Comparison of ENCODE assay signal across 10 cellular contexts in the genomic region with DNA sequence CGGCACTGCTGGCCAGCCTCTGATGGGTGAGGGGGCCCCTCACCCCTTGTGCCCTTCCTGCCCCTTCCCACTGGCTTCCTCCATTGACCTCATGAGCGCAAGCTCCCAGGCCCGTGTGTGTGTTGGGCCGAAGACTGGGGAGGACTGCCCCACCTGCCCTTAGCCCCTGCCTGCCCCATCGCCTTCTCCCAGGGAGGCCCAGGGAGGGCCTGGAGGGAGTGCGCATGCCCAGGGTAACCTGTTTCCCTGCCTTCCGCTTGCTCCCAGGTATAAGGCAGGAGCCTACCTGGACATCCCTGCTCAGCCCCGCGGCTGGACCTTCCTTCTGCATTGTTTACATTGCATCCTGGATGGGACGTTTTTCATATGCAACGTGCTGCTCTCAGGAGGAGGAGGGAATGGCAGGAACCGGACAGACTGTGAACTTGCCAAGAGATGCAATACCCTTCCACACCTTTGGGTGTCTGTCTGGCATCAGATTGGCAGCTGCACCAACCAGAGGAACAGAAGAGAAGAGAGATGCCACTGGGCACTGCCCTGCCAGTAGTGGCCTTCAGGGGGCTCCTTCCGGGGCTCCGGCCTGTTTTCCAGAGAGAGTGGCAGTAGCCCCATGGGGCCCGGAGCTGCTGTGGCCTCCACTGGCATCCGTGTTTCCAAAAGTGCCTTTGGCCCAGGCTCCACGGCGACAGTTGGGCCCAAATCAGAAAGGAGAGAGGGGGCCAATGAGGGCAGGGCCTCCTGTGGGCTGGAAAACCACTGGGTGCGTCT. TPM values are rescaled to one million over a fixed set of nuclear protein-coding genes. Genes with fewer than 3 reads are reported as not detected.
DNase-seq lines count a peak whose midpoint lies in the region; ATAC-seq, FAIRE-seq and TF ChIP-seq lines count a peak whose summit lies in the region.
"Had no signal": no experiment of that assay in that cellular context is flagged by ENCODE, and none has a peak within 500 bp of the region (broad histone marks: within the 10 kb centered on the region; RNA-seq: fewer than 3 reads in every experiment).

No MANE protein-coding gene starts in this region.

- TF ChIP-seq CTCF in A549 (IDR thresholded peaks at IDR 0.05): peak; percentile 58
- TF ChIP-seq CTCF in GM12865 (IDR thresholded peaks at IDR 0.05; ENCODE audit: insufficient read depth, low read depth, low read length, missing control alignments): peak; percentile 15
- peak in 1 of 2 donors; percentile 52 for TF ChIP-seq CTCF in right atrium auricular region (IDR thresholded peaks at IDR 0.05)

- ATAC-seq in A549 (peak; percentile 67 to 86), GM19328 (IDR thresholded peaks at IDR 0.05; ENCODE audit: unreplicated experiment) (no peak), HG03025 (IDR thresholded peaks at IDR 0.05; ENCODE audit: low FRiP score, unreplicated experiment) (no peak)

- POLR2A ChIA-PET in A549 (lab: Yijun Ruan, JAX): no interaction called here

- 62% methylated on average over 12 of the region's 19 CpGs for WGBS in A549 (ENCODE audit: missing lambda C conversion rate)

- DNase-seq in A549 (ENCODE audit: low read depth in 1 of 2, low spot score in 1 of 2): peak; percentile 85 to 92
- DNase-seq in GM12865 (ENCODE audit: low read depth): peak; percentile 37
- DNase-seq in SW 1271 (lab: John Stamatoyannopoulos, UW): peak; percentile 41 to 70
- no peak for DNase-seq in right atrium auricular region (ENCODE audit: low spot score)
- no peak for DNase-seq in GOT3 (lab: John Stamatoyannopoulos, UW)
- DNase-seq in GM12892 (ENCODE audit: insufficient read length): no peak
- DNase-seq: naive B cell had no signal

- peak overlapping the region; percentile 32 for H3K4me2 ChIP-seq in A549

- no peaks in the 10 kb centered on the region for H3K9me3 ChIP-seq in A549
- no peaks in the 10 kb centered on the region for H3K9me3 ChIP-seq in right atrium auricular region

- H3K36me3 ChIP-seq in right atrium auricular region: no peaks in the 10 kb centered on the region

- no peak for TF ChIP-seq EP300 in A549 (IDR thresholded peaks at IDR 0.05)

- H3K27ac ChIP-seq in A549 (peak overlapping the region; percentile 32 to 59; a peak in 4 of 6 replicates), right atrium auricular region (peak overlapping the region; percentile 80 to 90)

- H3K4me3 ChIP-seq in A549: no peak overlapping the region
- H3K4me3 ChIP-seq in GM12865 (ENCODE audit: low read depth, low read length): no peak overlapping the region
- peak overlapping the region; percentile 0 to 7 for H3K4me3 ChIP-seq in right atrium auricular region

- TF ChIP-seq RAD21 in A549 (conservative IDR thresholded peaks at IDR 0.05 in 1 of 2, IDR thresholded peaks at IDR 0.05 in 1 of 2): peak; percentile 67 to 78

- H3K4me1 ChIP-seq in A549 (peaks cover 22% of the 10 kb centered on the region), right atrium auricular region (peaks cover 0 to 78% of the 10 kb centered on the region in 2 donors)

- TF ChIP-seq POLR2A in A549 (IDR thresholded peaks at IDR 0.05; ENCODE audit: low read length) (no peak), GM12892 (IDR thresholded peaks at IDR 0.05; ENCODE audit: low read depth, low read length) (no peak)

- FAIRE-seq in A549 (lab: Jason Lieb, UNC) (no peak), GM12892 (lab: Jason Lieb, UNC) (no peak)
- FAIRE-seq: GM18507 had no signal

- H3K27me3 ChIP-seq in right atrium auricular region: no peaks in the 10 kb centered on the region

- CTCF ChIA-PET in A549 (lab: Yijun Ruan, JAX): interaction anchor here (0.6 to 5.9 kb wide), 12 partner anchors 7 to 266 kb away, joined by 3 to 70 read pairs (median 4); a partner anchor contains a TSS

TF ChIP-seq in A549, 52 proteins besides CTCF, POLR2A, EP300 and RAD21:
- TF ChIP-seq EHMT2 (IDR thresholded peaks at IDR 0.05; ENCODE audit: low read depth): no peak
- TF ChIP-seq, protein P1, sequence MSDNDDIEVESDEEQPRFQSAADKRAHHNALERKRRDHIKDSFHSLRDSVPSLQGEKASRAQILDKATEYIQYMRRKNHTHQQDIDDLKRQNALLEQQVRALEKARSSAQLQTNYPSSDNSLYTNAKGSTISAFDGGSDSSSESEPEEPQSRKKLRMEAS (IDR thresholded peaks at IDR 0.05): no peak
- TF ChIP-seq SMC3 (IDR thresholded peaks at IDR 0.05): peak; percentile 58

RNA-seq across cellular contexts. Expression of a gene that starts 8.8 kb away (rescaled TPM):
- polyA plus RNA-seq in A549 (2011; rRNA removed) (0.09 and 0.16 TPM in 2 replicates), A549 (2017; fragmentation: RNase III; extraction: RNeasy Plus Mini Kit Qiagen cat#74134 plus additional on column Dnase treatment) (0.09 to 0.28 TPM (median 0.13 TPM) in 3 replicates)
- 0.16 and 0.21 TPM in 2 replicates for polyA plus RNA-seq in A549 (2012; cell fraction: cytosol; rRNA removed)
- polyA plus RNA-seq in A549 (2012; cell fraction: nucleus; rRNA removed): 0.54 and 0.61 TPM in 2 replicates
- 0.21 and 0.24 TPM in 2 replicates for polyA minus RNA-seq in A549 (2011; rRNA and poly(A)+ RNA removed)
- 1 to 10 TPM; 7.5 to 9.8 TPM for total RNA-seq in right atrium auricular region
- 0.17 TPM for polyA plus RNA-seq in GM12892 (2012; ENCODE audit: missing spikeins)

RNA-seq across cellular contexts. Expression of a gene that starts 15.3 kb away (rescaled TPM):
- polyA plus RNA-seq in A549 (2011; rRNA removed) (22.2 and 25.3 TPM in 2 replicates), A549 (2017; fragmentation: RNase III; extraction: RNeasy Plus Mini Kit Qiagen cat#74134 plus additional on column Dnase treatment) (3.8 to 4.9 TPM (median 4.5 TPM) in 3 replicates)
- polyA plus RNA-seq in A549 (2012; cell fraction: cytosol; rRNA removed): 9.5 and 11.1 TPM in 2 replicates
- 6.3 and 13.2 TPM in 2 replicates for polyA plus RNA-seq in A549 (2012; cell fraction: nucleus; rRNA removed)
- polyA minus RNA-seq in A549 (2011; rRNA and poly(A)+ RNA removed): 27.8 and 36.4 TPM in 2 replicates
- 10 to 100 TPM; 11.9 to 36.1 TPM for total RNA-seq in right atrium auricular region
- polyA plus RNA-seq in GM12892 (2012; ENCODE audit: missing spikeins): 1.4 TPM

RNA-seq across cellular contexts. Expression of a gene that starts 43.7 kb away (rescaled TPM):
- polyA plus RNA-seq in A549 (2011; rRNA removed): 9.0 and 10.7 TPM in 2 replicates
- 9.1 and 10.9 TPM in 2 replicates for polyA plus RNA-seq in A549 (2012; cell fraction: cytosol; rRNA removed)
- polyA plus RNA-seq in A549 (2012; cell fraction: nucleus; rRNA removed): 23.3 and 26.0 TPM in 2 replicates
- 12.4 to 15.2 TPM (median 14.6 TPM) in 3 replicates for polyA plus RNA-seq in A549 (2017; fragmentation: RNase III; extraction: RNeasy Plus Mini Kit Qiagen cat#74134 plus additional on column Dnase treatment)
- polyA minus RNA-seq in A549 (2011; rRNA and poly(A)+ RNA removed): 26.2 and 33.6 TPM in 2 replicates
- total RNA-seq in right atrium auricular region: 10 to 100 TPM; 18.1 to 26.1 TPM
- polyA plus RNA-seq in GM12892 (2012; ENCODE audit: missing spikeins): 4.0 TPM

Comparison
In these comparisons a context has a peak if more than half of its experiments do, and no peak if none do; other contexts are left out.
1. ATAC-seq: peak in A549 (2 of 2); none in GM19328 (single experiment) and HG03025 (single experiment).
2. DNase-seq: peak in A549 (2 of 2), GM12865 (single experiment) and SW 1271 (2 of 2); none in right atrium auricular region (single experiment), GOT3 (single experiment) and GM12892 (single experiment).
3. H3K4me3 ChIP-seq: peak in right atrium auricular region (2 of 2); none in A549 (single experiment) and GM12865 (single experiment).